ENCODE assay signal across 29 cellular contexts in genomic region chr9:35364817-35365585, GRCh38.
DNase-seq lines count a peak whose midpoint lies in the region; ATAC-seq and TF ChIP-seq lines count a peak whose summit lies in the region.
"Had no signal": no experiment of that assay in that cellular context is flagged by ENCODE, and none has a peak within 500 bp of the region (broad histone marks: within the 10 kb centered on the region; RNA-seq: fewer than 3 reads in every experiment).

No MANE protein-coding gene starts in this region.

- TF ChIP-seq CTCF in gastrocnemius medialis (IDR thresholded peaks at IDR 0.05 in 4 of 5, conservative IDR thresholded peaks at IDR 0.05 in 1 of 5): no peak

- DNase-seq in NCI-H2029 treated with DMSO at 0.1 percent for 48 hours (lab: John Stamatoyannopoulos, UW): peak; percentile 19
- DNase-seq in NCI-H2029 (lab: John Stamatoyannopoulos, UW): no peak
- DNase-seq in T-helper 17 cell: no peak
- peak; percentile 53 for DNase-seq in islet precursor cell
- DNase-seq in gastrocnemius medialis: no peak
- DNase-seq in activated CD4-positive, alpha-beta T cell treated with anti-CD3 and anti-CD28 coated beads for 36 hours: no peak
- no peak for DNase-seq in glomerular visceral epithelial cell (ENCODE audit: extremely low spot score)
- DNase-seq in iPS-NIHi11 (ENCODE audit: low spot score): no peak
- DNase-seq: activated CD4-positive, alpha-beta T cell treated with anti-CD3 and anti-CD28 coated beads for 1 hour; activated T-cell treated with anti-CD3 and anti-CD28 coated beads for 4 hours; caudate nucleus; DND-41; GOT3; kidney glomerular epithelial cell; naive B cell; NCI-H1092 treated with DMSO at 0.1 percent for 48 hours; NCI-H187 treated with DMSO at 0.1 percent for 48 hours; NCI-H2227 treated with DMSO at 0.1 percent for 48 hours; NCI-H774; nucleus accumbens; psoas muscle; stimulated activated naive CD8-positive, alpha-beta T cell treated with anti-CD3 and anti-CD28 coated beads, Interleukin-15, Interleukin-2, amounts not matched to agents 100 U/mL and 50 U/mL, for 24 hours; testis had no signal

- intact Hi-C loops in gastrocnemius medialis (cut with DNase I; ENCODE audit: low total_unique reads): loop anchor here (5.0 to 10.0 kb wide), 2 partner anchors 83 to 250 kb away; partner anchors contain the start of gene ATOSB
- intact Hi-C loops in activated CD4-positive, alpha-beta T cell treated with anti-CD3 and anti-CD28 coated beads for 36 hours (cut with DNase I, micrococcal nuclease): no loop called here

- no peak overlapping the region for H3K27ac Mint-ChIP-seq in T-helper 17 cell
- no peak overlapping the region for H3K27ac Mint-ChIP-seq in activated CD4-positive, alpha-beta T cell treated with anti-CD3 and anti-CD28 coated beads for 36 hours
- H3K27ac Mint-ChIP-seq: activated naive CD4-positive, alpha-beta T cell treated with anti-CD3 and anti-CD28 coated beads, Interleukin-2, amount 50 U/mL, for 72 hours; naive B cell had no signal

- peaks cover 13% of the 10 kb centered on the region for H3K27me3 Mint-ChIP-seq in T-helper 17 cell
- no peaks in the 10 kb centered on the region for H3K27me3 Mint-ChIP-seq in activated CD4-positive, alpha-beta T cell treated with anti-CD3 and anti-CD28 coated beads for 36 hours

- H3K9me3 ChIP-seq in T-helper 17 cell (ENCODE audit: control insufficient read depth, low read length, poor library complexity, severe bottlenecking) (no peaks in the 10 kb centered on the region), gastrocnemius medialis (no peaks in the 10 kb centered on the region)
- H3K9me3 ChIP-seq: ascending aorta, psoas muscle, SJSA1, testis, vagina had no signal

- no peak overlapping the region for H3K4me3 ChIP-seq in gastrocnemius medialis
- H3K4me3 ChIP-seq: ascending aorta, GM12878, psoas muscle, SJSA1, testis, vagina had no signal

- H3K27me3 ChIP-seq in gastrocnemius medialis: no peaks in the 10 kb centered on the region
- H3K27me3 ChIP-seq: ascending aorta, SJSA1, testis, vagina had no signal

- no peaks in the 10 kb centered on the region for H3K36me3 Mint-ChIP-seq in T-helper 17 cell (ENCODE audit: low read depth)
- H3K36me3 Mint-ChIP-seq in activated CD4-positive, alpha-beta T cell treated with anti-CD3 and anti-CD28 coated beads for 36 hours (ENCODE audit: low read depth): no peaks in the 10 kb centered on the region
- H3K36me3 Mint-ChIP-seq: activated naive CD4-positive, alpha-beta T cell treated with anti-CD3 and anti-CD28 coated beads, Interleukin-2, amount 50 U/mL, for 72 hours; naive B cell had no signal

- H3K27ac ChIP-seq in gastrocnemius medialis: peak overlapping the region; percentile 81 to 86 (median 82)
- H3K27ac ChIP-seq: 22Rv1, ascending aorta, SJSA1, testis, vagina had no signal

- H3K4me1 ChIP-seq in gastrocnemius medialis: peaks cover 45 to 55% of the 10 kb centered on the region in 2 donors
- H3K4me1 ChIP-seq: testis, vagina had no signal

- no peaks in the 10 kb centered on the region for H3K9me3 Mint-ChIP-seq in activated CD4-positive, alpha-beta T cell treated with anti-CD3 and anti-CD28 coated beads for 36 hours (ENCODE audit: low read depth)
- H3K9me3 Mint-ChIP-seq: activated naive CD4-positive, alpha-beta T cell treated with anti-CD3 and anti-CD28 coated beads, Interleukin-2, amount 50 U/mL, for 72 hours; naive B cell had no signal

- no peaks in the 10 kb centered on the region for H3K4me1 Mint-ChIP-seq in T-helper 17 cell
- peaks cover 2% of the 10 kb centered on the region for H3K4me1 Mint-ChIP-seq in activated CD4-positive, alpha-beta T cell treated with anti-CD3 and anti-CD28 coated beads for 36 hours
- H3K4me1 Mint-ChIP-seq: naive B cell had no signal

- POLR2A ChIA-PET in activated CD4-positive, alpha-beta T cell treated with anti-CD3 and anti-CD28 coated beads for 36 hours (lab: Charles Lee): no interaction called here

- peaks cover 0 to 4% of the 10 kb centered on the region in 2 donors for H3K36me3 ChIP-seq in gastrocnemius medialis
- H3K36me3 ChIP-seq: SJSA1 had no signal

- in situ Hi-C loops in gastrocnemius medialis (cut with MboI; ENCODE audit: low sequenced_read_pairs in 4 of 4): no loop called here

- no peak for TF ChIP-seq POLR2A in gastrocnemius medialis (IDR thresholded peaks at IDR 0.05)

- CTCF ChIA-PET in activated CD4-positive, alpha-beta T cell treated with anti-CD3 and anti-CD28 coated beads for 36 hours (lab: Charles Lee): interaction anchor here (0.7 kb wide), 1 partner anchor 919 kb away, joined by 3 read pairs; no protein-coding TSS in a partner anchor

- peak overlapping the region; percentile 10 for H3K4me3 Mint-ChIP-seq in T-helper 17 cell
- no peak overlapping the region for H3K4me3 Mint-ChIP-seq in activated CD4-positive, alpha-beta T cell treated with anti-CD3 and anti-CD28 coated beads for 36 hours
- H3K4me3 Mint-ChIP-seq: naive B cell had no signal

- ATAC-seq in T-helper 17 cell (no peak), gastrocnemius medialis (no peak)
- no peak for ATAC-seq in activated CD4-positive, alpha-beta T cell treated with anti-CD3 and anti-CD28 coated beads for 36 hours
- ATAC-seq: activated naive CD4-positive, alpha-beta T cell treated with anti-CD3 and anti-CD28 coated beads, Interleukin-2, amount 50 U/mL, for 72 hours; GM12878; psoas muscle; stimulated activated naive CD8-positive, alpha-beta T cell treated with anti-CD3 and anti-CD28 coated beads, Interleukin-15, Interleukin-2, amounts not matched to agents 100 U/mL and 50 U/mL, for 24 hours had no signal

Comparison
In these comparisons a context has a peak if more than half of its experiments do, and no peak if none do; other contexts are left out.
1. DNase-seq: peak in NCI-H2029 treated with DMSO at 0.1 percent for 48 hours (single experiment) and islet precursor cell (single experiment); none in NCI-H2029 (single experiment), T-helper 17 cell (0 of 3), gastrocnemius medialis (0 of 2), activated CD4-positive, alpha-beta T cell treated with anti-CD3 and anti-CD28 coated beads for 36 hours (single experiment), glomerular visceral epithelial cell (single experiment) and iPS-NIHi11 (single experiment).